In the genomic region with DNA sequence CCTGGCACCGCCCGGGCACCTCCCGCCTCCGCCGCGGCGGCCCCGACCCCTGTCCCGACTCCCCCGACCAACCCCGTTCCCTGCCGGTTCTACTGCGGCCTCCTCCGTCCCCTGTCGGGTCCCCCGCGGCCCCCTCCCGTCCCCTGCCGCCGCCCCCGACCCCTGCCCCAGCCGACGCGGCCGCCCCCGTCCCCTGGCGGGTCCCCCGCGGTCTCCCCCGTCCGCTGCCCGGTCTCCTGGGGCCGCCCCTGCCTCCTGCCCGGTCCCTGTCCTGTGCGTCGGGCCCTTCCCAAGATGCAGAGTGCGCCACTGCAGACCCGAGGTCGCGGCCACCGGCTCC, we compare ENCODE assay signal across 8 cellular contexts. TPM values are rescaled to one million over a fixed set of nuclear protein-coding genes. Genes with fewer than 3 reads are reported as not detected.
DNase-seq lines count a peak whose midpoint lies in the region; ATAC-seq and TF ChIP-seq lines count a peak whose summit lies in the region.
"Not testable (repeated sequence)": the region's sequence is repeated elsewhere in the genome, so short reads cannot be mapped to it uniquely, and the experiment has no call there.

No MANE protein-coding gene starts in this region.

- not testable (repeated sequence) for TF ChIP-seq CTCF in AG04449 (IDR thresholded peaks at IDR 0.05; ENCODE audit: insufficient read depth, low read length, missing control alignments); MM.1S (IDR thresholded peaks at IDR 0.05; ENCODE audit: low read length); choroid plexus epithelial cell (conservative IDR thresholded peaks at IDR 0.05; ENCODE audit: low read depth, low read length); left ventricle myocardium inferior (IDR thresholded peaks at IDR 0.05; ENCODE audit: borderline replicate concordance); spleen (IDR thresholded peaks at IDR 0.05 in 8 of 11, conservative IDR thresholded peaks at IDR 0.05 in 3 of 11)

- not testable (repeated sequence) for DNase-seq in AG04449 (ENCODE audit: low read depth, low spot score); MM.1S; activated CD8-positive, alpha-beta memory T cell treated with anti-CD3 and anti-CD28 coated beads, Interleukin-2, amount 10 ng/mL, durations not matched to agents 7 days and 5 days; choroid plexus epithelial cell (ENCODE audit: low read depth); left ventricle myocardium inferior; spleen

- not testable (repeated sequence) for H3K4me2 ChIP-seq in MM.1S (ENCODE audit: low read depth, low read length)

- peaks cover 46% of the 10 kb centered on the region for H3K79me2 ChIP-seq in MM.1S (ENCODE audit: low read length)

- not testable (repeated sequence) for H3K36me3 ChIP-seq in MM.1S (replicated peaks; ENCODE audit: insufficient read depth, low read length)
- H3K36me3 ChIP-seq in left ventricle myocardium inferior (peaks cover 29% of the 10 kb centered on the region), muscle layer of duodenum (ENCODE audit: control insufficient read depth in 1 of 2, insufficient read depth in 2 of 2, low read length in 2 of 2) (peaks cover 0 to 12% of the 10 kb centered on the region in 2 donors), spleen (peaks cover 0 to 40% (median 18%) of the 10 kb centered on the region in 6 donors)

- H3F3A ChIP-seq in MM.1S (ENCODE audit: insufficient read depth, low read length), result peaks cover 35% of the 10 kb centered on the region

- H3K4me3 ChIP-seq in AG04449 (ENCODE audit: low read depth, low read length), result peak overlapping the region; percentile 79
- H3K4me3 ChIP-seq in MM.1S (ENCODE audit: low read length), result peak overlapping the region; percentile 88
- H3K4me3 ChIP-seq in choroid plexus epithelial cell (ENCODE audit: low read depth, low read length), result peak overlapping the region; percentile 72
- peak overlapping the region; percentile 87 for H3K4me3 ChIP-seq in left ventricle myocardium inferior
- H3K4me3 ChIP-seq in muscle layer of duodenum (ENCODE audit: low read depth in 1 of 2, low read length in 2 of 2), result peak overlapping the region; percentile 37 to 83
- H3K4me3 ChIP-seq in spleen, result peak overlapping the region; percentile 68 to 99 (median 92)

- H3K9ac ChIP-seq in MM.1S (ENCODE audit: low read length), result peak overlapping the region; percentile 94

- peaks cover 39% of the 10 kb centered on the region for H3K4me1 Mint-ChIP-seq in activated CD8-positive, alpha-beta memory T cell treated with anti-CD3 and anti-CD28 coated beads, Interleukin-2, amount 10 ng/mL, durations not matched to agents 7 days and 5 days

- CTCF ChIA-PET in AG04449 (lab: Yijun Ruan, JAX), result not testable (repeated sequence)
- CTCF ChIA-PET in activated CD8-positive, alpha-beta memory T cell treated with anti-CD3 and anti-CD28 coated beads, Interleukin-2, amount 10 ng/mL, durations not matched to agents 7 days and 5 days (lab: Charles Lee), result interaction anchor here (1.0 to 1.4 kb wide), 2 partner anchors 15 to 158 kb away, joined by 3 to 5 read pairs; no protein-coding TSS in a partner anchor

- not testable (repeated sequence) for H3K9me2 ChIP-seq in MM.1S (replicated peaks; ENCODE audit: insufficient read depth, low read length)

- not testable (repeated sequence) for H3K9me3 ChIP-seq in MM.1S (replicated peaks; ENCODE audit: insufficient read depth, low read length); left ventricle myocardium inferior (replicated peaks); muscle layer of duodenum (ENCODE audit: control insufficient read depth in 1 of 2, low read length in 2 of 2); spleen

- not testable (repeated sequence) for H2AFZ ChIP-seq in MM.1S (ENCODE audit: low read length)

- not testable (repeated sequence) for H4K20me1 ChIP-seq in MM.1S (ENCODE audit: insufficient read depth, low read length)

- TF ChIP-seq POLR2A in spleen (IDR thresholded peaks at IDR 0.05), result not testable (repeated sequence)

- not testable (repeated sequence) for H3K27me3 ChIP-seq in MM.1S (replicated peaks; ENCODE audit: insufficient read depth, low read length); left ventricle myocardium inferior (ENCODE audit: low read depth); muscle layer of duodenum (ENCODE audit: low read depth, low read length); spleen (replicated peaks in 1 of 7)

- peak; percentile 11 for ATAC-seq in GM21367 (IDR thresholded peaks at IDR 0.05; ENCODE audit: unreplicated experiment)
- peak; percentile 3 for ATAC-seq in activated CD8-positive, alpha-beta memory T cell treated with anti-CD3 and anti-CD28 coated beads, Interleukin-2, amount 10 ng/mL, durations not matched to agents 7 days and 5 days

- H3K9me3 Mint-ChIP-seq in activated CD8-positive, alpha-beta memory T cell treated with anti-CD3 and anti-CD28 coated beads, Interleukin-2, amount 10 ng/mL, durations not matched to agents 7 days and 5 days (ENCODE audit: low read depth), result not testable (repeated sequence)

- 1 to 7% (median 3%) methylated on average over 15 to 41 of the region's 41 CpGs for WGBS in spleen, 5 donors

- peak overlapping the region; percentile 71 for H3K27ac Mint-ChIP-seq in activated CD8-positive, alpha-beta memory T cell treated with anti-CD3 and anti-CD28 coated beads, Interleukin-2, amount 10 ng/mL, durations not matched to agents 7 days and 5 days

- H3K4me3 Mint-ChIP-seq in activated CD8-positive, alpha-beta memory T cell treated with anti-CD3 and anti-CD28 coated beads, Interleukin-2, amount 10 ng/mL, durations not matched to agents 7 days and 5 days, result peak overlapping the region; percentile 83

- POLR2A ChIA-PET in AG04449 (lab: Yijun Ruan, JAX), result interaction anchor here (0.8 to 1.4 kb wide), 5 partner anchors 10 to 158 kb away, joined by 3 to 9 read pairs (median 5); partner anchors contain the start of genes AHRR, CCDC127 and SDHA

- intact Hi-C loops in left ventricle myocardium inferior (cut with micrococcal nuclease); spleen (cut with DNase I; ENCODE audit: low total_unique reads): not testable (repeated sequence)

- peaks cover 14% of the 10 kb centered on the region for H3K36me3 Mint-ChIP-seq in activated CD8-positive, alpha-beta memory T cell treated with anti-CD3 and anti-CD28 coated beads, Interleukin-2, amount 10 ng/mL, durations not matched to agents 7 days and 5 days

- H3K4me1 ChIP-seq in MM.1S (ENCODE audit: low read length), result not testable (repeated sequence)
- H3K4me1 ChIP-seq in left ventricle myocardium inferior, result peaks cover 42% of the 10 kb centered on the region
- peaks cover 0 to 17% of the 10 kb centered on the region in 2 donors for H3K4me1 ChIP-seq in muscle layer of duodenum (ENCODE audit: control insufficient read depth in 1 of 2, insufficient read depth in 2 of 2, low read length in 2 of 2)
- H3K4me1 ChIP-seq in spleen, result peaks cover 5 to 44% (median 28%) of the 10 kb centered on the region in 6 donors

- H3K27ac ChIP-seq in MM.1S (ENCODE audit: low read length) (peak overlapping the region; percentile 63; the same call in 1 of the 2 replicates), left ventricle myocardium inferior (replicated peaks) (peak overlapping the region; percentile 92), spleen (peak overlapping the region; percentile 82 to 95 (median 91))
- not testable (repeated sequence) for H3K27ac ChIP-seq in muscle layer of duodenum (ENCODE audit: low read length)

- H3K27me3 Mint-ChIP-seq in activated CD8-positive, alpha-beta memory T cell treated with anti-CD3 and anti-CD28 coated beads, Interleukin-2, amount 10 ng/mL, durations not matched to agents 7 days and 5 days, result not testable (repeated sequence)

RNA-seq across cellular contexts. Expression of gene PDCD6, which starts 0.4 kb away (rescaled TPM):
- 100 to 1,000 TPM in 1 of 2 experiments, 10 to 100 TPM in 1; 81.7 to 101 TPM for total RNA-seq in activated CD8-positive, alpha-beta memory T cell treated with anti-CD3 and anti-CD28 coated beads, Interleukin-2, amount 10 ng/mL, durations not matched to agents 7 days and 5 days
- total RNA-seq in left ventricle myocardium inferior (34.2 TPM), spleen (100 to 1,000 TPM in 3 of 7 donors, 10 to 100 TPM in 4; 74.1 to 106 (median 96.9) TPM)
- 100 to 1,000 TPM; 102 to 158 (median 127) TPM for polyA plus RNA-seq in spleen

RNA-seq across cellular contexts. Expression of gene AHRR, which starts 49.7 kb away (rescaled TPM):
- total RNA-seq in activated CD8-positive, alpha-beta memory T cell treated with anti-CD3 and anti-CD28 coated beads, Interleukin-2, amount 10 ng/mL, durations not matched to agents 7 days and 5 days, result 10 to 100 TPM; 56.8 to 64.0 TPM
- total RNA-seq in left ventricle myocardium inferior, result 1.4 TPM
- total RNA-seq in spleen, result 10 to 100 TPM; 11.2 to 28.5 (median 14.0) TPM
- polyA plus RNA-seq in spleen, result 1 to 10 TPM in 2 of 3 donors, under 1 TPM in 1; 0.96 to 5.4 (median 2.8) TPM

RNA-seq across cellular contexts. Expression of gene SDHA, which starts 53.7 kb away (rescaled TPM):
- total RNA-seq in activated CD8-positive, alpha-beta memory T cell treated with anti-CD3 and anti-CD28 coated beads, Interleukin-2, amount 10 ng/mL, durations not matched to agents 7 days and 5 days, result 100 to 1,000 TPM; 201 TPM
- total RNA-seq in left ventricle myocardium inferior (757 TPM), spleen (100 to 1,000 TPM in 6 of 7 donors, 10 to 100 TPM in 1; 91.9 to 135 (median 122) TPM)
- 10 to 100 TPM; 58.6 to 86.0 (median 62.3) TPM for polyA plus RNA-seq in spleen

RNA-seq across cellular contexts. Expression of gene CCDC127, which starts 53.8 kb away (rescaled TPM):
- 1 to 10 TPM; 4.8 to 6.2 TPM for total RNA-seq in activated CD8-positive, alpha-beta memory T cell treated with anti-CD3 and anti-CD28 coated beads, Interleukin-2, amount 10 ng/mL, durations not matched to agents 7 days and 5 days
- 7.9 TPM for total RNA-seq in left ventricle myocardium inferior
- total RNA-seq in spleen, result 1 to 10 TPM; 2.8 to 8.9 (median 5.7) TPM
- 1 to 10 TPM; 1.2 to 2.6 (median 1.8) TPM for polyA plus RNA-seq in spleen
